ENCODE assay signal across 10 cellular contexts in the genomic region with DNA sequence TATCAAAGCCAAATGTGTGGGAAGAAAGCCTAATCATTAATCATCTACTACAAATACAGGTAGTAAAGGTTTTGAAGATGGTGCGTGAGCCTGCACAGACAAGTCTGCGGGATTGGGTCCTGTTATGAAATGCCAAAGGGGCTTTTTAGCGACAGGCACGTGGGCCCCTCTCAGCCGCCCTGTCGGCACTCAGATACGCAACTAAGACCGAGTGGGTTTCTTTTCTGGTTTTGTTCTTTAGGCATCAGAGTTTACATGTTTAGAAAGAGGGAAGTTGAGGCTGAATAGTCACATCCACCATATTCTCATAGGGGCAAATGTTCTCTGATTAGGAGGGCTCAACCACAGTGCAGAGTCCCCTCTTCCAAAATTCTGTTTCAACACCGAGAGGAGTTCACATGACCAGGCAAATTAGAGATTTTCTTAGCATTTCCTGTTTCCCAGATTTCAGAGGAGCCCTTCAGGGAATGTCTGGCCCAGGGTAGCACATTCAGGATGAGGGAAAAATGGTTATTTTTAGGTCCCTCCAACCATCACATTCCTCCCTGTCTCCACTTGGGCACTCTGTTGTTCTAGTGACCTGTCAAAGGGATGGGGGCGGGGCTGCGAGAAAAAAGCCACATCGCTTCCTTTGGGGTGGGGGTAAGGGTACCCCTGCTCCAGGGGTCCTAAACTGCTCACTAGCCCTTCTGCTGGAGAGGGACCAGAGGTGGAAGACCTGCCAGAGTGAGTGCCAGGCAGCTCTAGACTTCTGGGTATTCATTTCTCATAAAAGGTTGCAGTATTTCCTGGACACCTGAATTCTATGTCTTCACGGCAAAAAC.
DNase-seq lines count a peak whose midpoint lies in the region; ATAC-seq lines count a peak whose summit lies in the region.
"Had no signal": no experiment of that assay in that cellular context is flagged by ENCODE, and none has a peak within 500 bp of the region (broad histone marks: within the 10 kb centered on the region; RNA-seq: fewer than 3 reads in every experiment).

No MANE protein-coding gene starts in this region.

- no peak for ATAC-seq in CD4-positive, CD25-positive, alpha-beta regulatory T cell (ENCODE audit: low read depth in 2 of 2)
- ATAC-seq in HG02610 (IDR thresholded peaks at IDR 0.05; ENCODE audit: unreplicated experiment) (peak; percentile 13), GM18909 (IDR thresholded peaks at IDR 0.05; ENCODE audit: poor library complexity, unreplicated experiment) (no peak), GM18868 (IDR thresholded peaks at IDR 0.05; ENCODE audit: unreplicated experiment) (no peak), HG02623 (IDR thresholded peaks at IDR 0.05; ENCODE audit: unreplicated experiment) (no peak)
- peak; percentile 8 for ATAC-seq in activated T-helper 17 cell treated with anti-CD3 and anti-CD28 coated beads, Interleukin-2, amount 50 U/mL, for 72 hours (replicated peaks)

- peak in 2 of 3 donors; percentile 50 to 51 for DNase-seq in CD4-positive, CD25-positive, alpha-beta regulatory T cell
- DNase-seq in NCI-H1417 treated with DMSO at 0.1 percent for 48 hours (lab: John Stamatoyannopoulos, UW) = no peak
- DNase-seq: left ventricle myocardium superior, trophoblast cell had no signal

- peaks cover 91% of the 10 kb centered on the region for H3K4me1 ChIP-seq in CD4-positive, CD25-positive, alpha-beta regulatory T cell (ENCODE audit: control insufficient read depth, insufficient read depth, low read length, poor library complexity, severe bottlenecking)
- peaks cover 43 to 50% of the 10 kb centered on the region in 2 donors for H3K4me1 ChIP-seq in mucosa of rectum (ENCODE audit: control insufficient read depth in 2 of 2, insufficient read depth in 2 of 2, low read length in 2 of 2)

- H3K27ac Mint-ChIP-seq in CD4-positive, CD25-positive, alpha-beta regulatory T cell = peak overlapping the region; percentile 97 to 99 (median 97)
- peak overlapping the region; percentile 98 for H3K27ac Mint-ChIP-seq in activated T-helper 17 cell treated with anti-CD3 and anti-CD28 coated beads, Interleukin-2, amount 50 U/mL, for 72 hours

- H3K36me3 ChIP-seq in CD4-positive, CD25-positive, alpha-beta regulatory T cell (ENCODE audit: control insufficient read depth, insufficient read depth, low read length) = no peaks in the 10 kb centered on the region
- H3K36me3 ChIP-seq in mucosa of rectum (ENCODE audit: control insufficient read depth in 2 of 2, insufficient read depth in 2 of 2, low read length in 2 of 2) = no peaks in the 10 kb centered on the region

- peak overlapping the region; percentile 100 for H3K27ac ChIP-seq in CD4-positive, CD25-positive, alpha-beta regulatory T cell (ENCODE audit: insufficient read depth, low read length, poor library complexity, severe bottlenecking)
- peak overlapping the region; percentile 82 to 88 for H3K27ac ChIP-seq in mucosa of rectum (ENCODE audit: low read depth in 2 of 2, low read length in 2 of 2)

- H3K4me3 ChIP-seq in CD4-positive, CD25-positive, alpha-beta regulatory T cell (ENCODE audit: low read depth, low read length) = peak overlapping the region; percentile 86
- H3K4me3 ChIP-seq in mucosa of rectum (ENCODE audit: low read length in 2 of 2) = no peak overlapping the region

- no peaks in the 10 kb centered on the region for H3K27me3 Mint-ChIP-seq in CD4-positive, CD25-positive, alpha-beta regulatory T cell
- H3K27me3 Mint-ChIP-seq in activated T-helper 17 cell treated with anti-CD3 and anti-CD28 coated beads, Interleukin-2, amount 50 U/mL, for 72 hours = no peaks in the 10 kb centered on the region

- H3K9me3 ChIP-seq in CD4-positive, CD25-positive, alpha-beta regulatory T cell (ENCODE audit: control insufficient read depth in 2 of 2, low read length in 2 of 2) = no peaks in the 10 kb centered on the region
- H3K9me3 ChIP-seq in mucosa of rectum (ENCODE audit: control insufficient read depth in 2 of 2, low read length in 2 of 2) = no peaks in the 10 kb centered on the region

- peaks cover 10% of the 10 kb centered on the region for H3K36me3 Mint-ChIP-seq in CD4-positive, CD25-positive, alpha-beta regulatory T cell
- H3K36me3 Mint-ChIP-seq in activated T-helper 17 cell treated with anti-CD3 and anti-CD28 coated beads, Interleukin-2, amount 50 U/mL, for 72 hours (ENCODE audit: low read depth) = peaks cover 95% of the 10 kb centered on the region

- no peaks in the 10 kb centered on the region for H3K27me3 ChIP-seq in CD4-positive, CD25-positive, alpha-beta regulatory T cell (ENCODE audit: control insufficient read depth, insufficient read depth, low read length)
- H3K27me3 ChIP-seq in mucosa of rectum (ENCODE audit: control insufficient read depth in 2 of 2, insufficient read depth in 2 of 2, low read length in 2 of 2) = no peaks in the 10 kb centered on the region

- H3K4me3 Mint-ChIP-seq in CD4-positive, CD25-positive, alpha-beta regulatory T cell = peak overlapping the region; percentile 91 to 93 (median 93)
- H3K4me3 Mint-ChIP-seq in activated T-helper 17 cell treated with anti-CD3 and anti-CD28 coated beads, Interleukin-2, amount 50 U/mL, for 72 hours = peak overlapping the region; percentile 75

- no peak overlapping the region for H3K9ac ChIP-seq in mucosa of rectum (ENCODE audit: low read depth in 1 of 2, low read length in 2 of 2)

- H3K9me3 Mint-ChIP-seq in CD4-positive, CD25-positive, alpha-beta regulatory T cell = no peaks in the 10 kb centered on the region
- H3K9me3 Mint-ChIP-seq in activated T-helper 17 cell treated with anti-CD3 and anti-CD28 coated beads, Interleukin-2, amount 50 U/mL, for 72 hours = peaks cover 10% of the 10 kb centered on the region

- peaks cover 42 to 97% (median 83%) of the 10 kb centered on the region in 4 donors for H3K4me1 Mint-ChIP-seq in CD4-positive, CD25-positive, alpha-beta regulatory T cell
- H3K4me1 Mint-ChIP-seq in activated T-helper 17 cell treated with anti-CD3 and anti-CD28 coated beads, Interleukin-2, amount 50 U/mL, for 72 hours = peaks cover 60% of the 10 kb centered on the region

Comparison
In these comparisons a context has a peak if more than half of its experiments do, and no peak if none do; other contexts are left out.
1. ATAC-seq: peak in HG02610 (single experiment) and activated T-helper 17 cell treated with anti-CD3 and anti-CD28 coated beads, Interleukin-2, amount 50 U/mL, for 72 hours (single experiment); none in CD4-positive, CD25-positive, alpha-beta regulatory T cell (0 of 2), GM18909 (single experiment), GM18868 (single experiment) and HG02623 (single experiment).